ENCODE assay signal across 24 cellular contexts in genomic region chr3:87727783-87728182, GRCh38.
"Had no signal": no experiment of that assay in that cellular context is flagged by ENCODE, and none has a peak within 500 bp of the region (broad histone marks: within the 10 kb centered on the region; RNA-seq: fewer than 3 reads in every experiment).

No MANE protein-coding gene starts in this region.

- H3K4me1 Mint-ChIP-seq: activated B cell treated with CpG ODN at 0.5 μM for 24 hours; activated CD4-positive, alpha-beta T cell treated with anti-CD3 and anti-CD28 coated beads, Interleukin-2, amount 10 ng/mL, durations not matched to agents 24 days and 14 days; activated T-helper 17 cell treated with anti-CD3 and anti-CD28 coated beads, Interleukin-2, amount 50 U/mL, for 72 hours; brain; central memory CD8-positive, alpha-beta T cell had no signal

- H3K4me3 Mint-ChIP-seq: activated B cell treated with CpG ODN at 0.5 μM for 24 hours; activated CD4-positive, alpha-beta memory T cell treated with anti-CD3 and anti-CD28 coated beads for 36 hours; activated CD4-positive, alpha-beta T cell treated with anti-CD3 and anti-CD28 coated beads, Interleukin-2, amount 10 ng/mL, durations not matched to agents 24 days and 14 days; activated naive CD4-positive, alpha-beta T cell treated with anti-CD3 and anti-CD28 coated beads for 36 hours; activated naive CD8-positive, alpha-beta T cell; activated T-cell treated with anti-CD3 and anti-CD28 coated beads, Interleukin-2, amount 50 U/mL, for 4 hours; activated T-helper 17 cell treated with anti-CD3 and anti-CD28 coated beads, Interleukin-2, amount 50 U/mL, for 72 hours; brain; central memory CD8-positive, alpha-beta T cell; T-helper 1 cell treated with Interleukin-12 subunit alpha and Interleukin-12 subunit beta and Interleukin-4 antibody, amounts not matched to agents 30 μg/mL and 1 μg/mL, for 36 hours had no signal

- H3K36me3 Mint-ChIP-seq: activated CD4-positive, alpha-beta memory T cell treated with anti-CD3 and anti-CD28 coated beads for 36 hours; activated naive CD8-positive, alpha-beta T cell; brain had no signal

- ATAC-seq: activated T-cell treated with anti-CD3 and anti-CD28 coated beads, Interleukin-2, amount 50 U/mL, for 4 hours; activated T-helper 17 cell treated with anti-CD3 and anti-CD28 coated beads, Interleukin-2, amount 50 U/mL, for 72 hours; PC-3 had no signal

- DNase-seq: activated B cell treated with CpG ODN at 0.5 μM for 24 hours; activated CD4-positive, alpha-beta memory T cell treated with anti-CD3 and anti-CD28 coated beads for 36 hours; activated CD4-positive, alpha-beta T cell treated with anti-CD3 and anti-CD28 coated beads for 1 hour; activated CD4-positive, alpha-beta T cell treated with anti-CD3 and anti-CD28 coated beads, Interleukin-2, amount 10 ng/mL, durations not matched to agents 24 days and 14 days; activated CD8-positive, alpha-beta memory T cell treated with anti-CD3 and anti-CD28 coated beads for 24 hours; activated gamma-delta T cell; activated naive CD4-positive, alpha-beta T cell treated with anti-CD3 and anti-CD28 coated beads for 36 hours; activated T-cell treated with anti-CD3 and anti-CD28 coated beads, Interleukin-2, amount 50 U/mL, for 4 hours; amygdala; Karpas-422; MM.1S; NCI-H1105 treated with DMSO at 0.1 percent for 48 hours; NCI-H1436 treated with DMSO at 0.1 percent for 48 hours; NCI-H187 treated with DMSO at 0.1 percent for 48 hours; NCI-H2081 treated with DMSO at 0.1 percent for 48 hours; NCI-H446; NCI-H524; PC-3; SHP77 treated with DMSO at 0.1 percent for 48 hours had no signal

- H3K9me3 Mint-ChIP-seq: activated CD4-positive, alpha-beta T cell treated with anti-CD3 and anti-CD28 coated beads, Interleukin-2, amount 10 ng/mL, durations not matched to agents 24 days and 14 days; activated T-helper 17 cell treated with anti-CD3 and anti-CD28 coated beads, Interleukin-2, amount 50 U/mL, for 72 hours; central memory CD8-positive, alpha-beta T cell; T-helper 1 cell treated with Interleukin-12 subunit alpha and Interleukin-12 subunit beta and Interleukin-4 antibody, amounts not matched to agents 30 μg/mL and 1 μg/mL, for 36 hours had no signal

- H3K27me3 Mint-ChIP-seq: activated B cell treated with CpG ODN at 0.5 μM for 24 hours; activated CD4-positive, alpha-beta memory T cell treated with anti-CD3 and anti-CD28 coated beads for 36 hours; activated CD4-positive, alpha-beta T cell treated with anti-CD3 and anti-CD28 coated beads, Interleukin-2, amount 10 ng/mL, durations not matched to agents 24 days and 14 days; activated naive CD8-positive, alpha-beta T cell; brain; central memory CD8-positive, alpha-beta T cell had no signal

- H3K27ac Mint-ChIP-seq: activated B cell treated with CpG ODN at 0.5 μM for 24 hours; activated CD4-positive, alpha-beta memory T cell treated with anti-CD3 and anti-CD28 coated beads for 36 hours; activated CD4-positive, alpha-beta T cell treated with anti-CD3 and anti-CD28 coated beads, Interleukin-2, amount 10 ng/mL, durations not matched to agents 24 days and 14 days; activated naive CD4-positive, alpha-beta T cell treated with anti-CD3 and anti-CD28 coated beads for 36 hours; activated naive CD8-positive, alpha-beta T cell; activated T-helper 17 cell treated with anti-CD3 and anti-CD28 coated beads, Interleukin-2, amount 50 U/mL, for 72 hours; brain; T-helper 1 cell treated with Interleukin-12 subunit alpha and Interleukin-12 subunit beta and Interleukin-4 antibody, amounts not matched to agents 30 μg/mL and 1 μg/mL, for 36 hours had no signal
